In genomic region chr7:24477807-24478655, GRCh38 we compare ENCODE assay signal across 8 cellular contexts.
DNase-seq lines count a peak whose midpoint lies in the region; ATAC-seq, FAIRE-seq and TF ChIP-seq lines count a peak whose summit lies in the region.

No MANE protein-coding gene starts in this region.

- H2AFZ ChIP-seq in fibroblast of lung (ENCODE audit: low read length), result peak overlapping the region; percentile 52

- H3K27me3 ChIP-seq in fibroblast of lung (ENCODE audit: control insufficient read depth, insufficient read depth, low read length), result no peaks in the 10 kb centered on the region
- H3K27me3 ChIP-seq in ovary, result no peaks in the 10 kb centered on the region

- peaks cover 25% of the 10 kb centered on the region for H3K4me1 ChIP-seq in ES-I3 (ENCODE audit: insufficient read depth, low read length)
- peaks cover 4% of the 10 kb centered on the region for H3K4me1 ChIP-seq in fibroblast of lung (ENCODE audit: control insufficient read depth, extremely low read depth, insufficient read depth, low read length)
- H3K4me1 ChIP-seq in ovary (ENCODE audit: insufficient read depth), result peaks cover 6% of the 10 kb centered on the region

- no peaks in the 10 kb centered on the region for H3K9me3 ChIP-seq in ES-I3 (ENCODE audit: control insufficient read depth, insufficient read depth, low read length)
- H3K9me3 ChIP-seq in fibroblast of lung (ENCODE audit: control insufficient read depth, insufficient read depth, low read depth, low read length), result no peaks in the 10 kb centered on the region
- H3K9me3 ChIP-seq in ovary, result no peaks in the 10 kb centered on the region

- no peaks in the 10 kb centered on the region for H3K79me2 ChIP-seq in fibroblast of lung (ENCODE audit: control insufficient read depth, insufficient read depth, low read length)

- no peak overlapping the region for H3K27ac ChIP-seq in fibroblast of lung (ENCODE audit: insufficient read depth, low read length)
- H3K27ac ChIP-seq in ovary, result no peak overlapping the region

- TF ChIP-seq CTCF in fibroblast of lung (conservative IDR thresholded peaks at IDR 0.05 in 1 of 2, IDR thresholded peaks at IDR 0.05 in 1 of 2; ENCODE audit: low read depth in 1 of 2, low read length in 2 of 2) (no peak), ovary (IDR thresholded peaks at IDR 0.05) (no peak), D721Med (IDR thresholded peaks at IDR 0.05; ENCODE audit: insufficient read depth, missing control alignments) (no peak)

- ATAC-seq in HG03469 (IDR thresholded peaks at IDR 0.05; ENCODE audit: unreplicated experiment), result no peak

- no peaks in the 10 kb centered on the region for H4K20me1 ChIP-seq in fibroblast of lung (ENCODE audit: control insufficient read depth, extremely low read depth, insufficient read depth, low read length)

- intact Hi-C loops in ovary (cut with DNase I), result no loop called here

- no peaks in the 10 kb centered on the region for H3K36me3 ChIP-seq in ES-I3 (ENCODE audit: insufficient read depth, low read length)
- H3K36me3 ChIP-seq in fibroblast of lung (ENCODE audit: control insufficient read depth, insufficient read depth, low read length), result no peaks in the 10 kb centered on the region
- H3K36me3 ChIP-seq in ovary, result no peaks in the 10 kb centered on the region

- H3K4me3 ChIP-seq in fibroblast of lung (replicated peaks in 1 of 4; ENCODE audit: control extremely low read depth in 1 of 4, insufficient read depth in 1 of 4, low read depth in 3 of 4, low read length in 4 of 4), result no peak overlapping the region
- no peak overlapping the region for H3K4me3 ChIP-seq in ovary

- DNase-seq in NCI-H345 (lab: John Stamatoyannopoulos, UW), result peak; percentile 68
- DNase-seq in fibroblast of lung (ENCODE audit: low read depth in 2 of 2), result peak; percentile 89 to 92
- peak in 4 of 5 donors; percentile 22 to 58 (median 38) for DNase-seq in ovary
- DNase-seq in MV-4-11 (lab: John Stamatoyannopoulos, UW), result no peak
- DNase-seq in stimulated activated CD4-positive, alpha-beta T cell treated with anti-CD3 and anti-CD28 coated beads, Interleukin-4, amount 100 ng/mL, for 4 hours, result no peak
- DNase-seq in D721Med (ENCODE audit: insufficient read length, low spot score), result no peak

- no peak for FAIRE-seq in D721Med (lab: Jason Lieb, UNC)

- WGBS in ovary, 3 donors, result 45 to 52% (median 46%) methylated on average over 5 of the region's 5 CpGs

- no peak for TF ChIP-seq POLR2A in ovary (IDR thresholded peaks at IDR 0.05)

- H3K4me2 ChIP-seq in fibroblast of lung (ENCODE audit: extremely low read depth, insufficient read depth, low read length), result peak overlapping the region; percentile 70

- no peak for TF ChIP-seq EP300 in ovary (IDR thresholded peaks at IDR 0.05)

- peak overlapping the region; percentile 27; the same call in 1 of the 2 replicates for H3K9ac ChIP-seq in ES-I3 (ENCODE audit: low read depth, low read length)
- H3K9ac ChIP-seq in fibroblast of lung (ENCODE audit: insufficient read depth, low read length), result no peak overlapping the region

Comparison
In these comparisons a context has a peak if more than half of its experiments do, and no peak if none do; other contexts are left out.
1. DNase-seq: peak in NCI-H345 (single experiment), fibroblast of lung (2 of 2) and ovary (4 of 5); none in MV-4-11 (single experiment), stimulated activated CD4-positive, alpha-beta T cell treated with anti-CD3 and anti-CD28 coated beads, Interleukin-4, amount 100 ng/mL, for 4 hours (0 of 2) and D721Med (single experiment).